ENCODE assay signal across 2 cellular contexts in the genomic region with DNA sequence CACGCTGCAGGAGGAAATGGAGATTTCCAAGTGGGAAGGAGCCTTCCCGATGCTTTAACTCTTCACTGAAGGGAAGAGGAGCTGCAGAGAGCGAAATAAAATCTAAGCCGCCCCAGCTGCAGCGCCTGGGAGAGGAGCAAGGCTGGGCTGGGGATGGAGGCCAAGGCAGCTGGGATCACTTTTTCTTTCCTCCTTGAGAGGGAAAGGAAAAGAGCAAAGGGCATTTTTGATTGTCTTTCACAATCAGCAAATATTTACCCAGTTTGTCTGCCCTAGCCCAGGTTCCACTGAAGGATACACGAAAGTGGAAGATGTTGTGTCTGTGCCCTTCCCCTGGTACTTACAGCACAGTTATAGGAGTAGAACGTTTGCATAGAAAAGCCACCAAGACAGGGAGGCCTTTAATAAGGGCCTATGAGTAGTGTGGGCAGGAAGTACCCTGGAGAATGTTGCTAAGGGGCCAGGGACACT.
TF ChIP-seq lines count a peak whose summit lies in the region.

No MANE protein-coding gene starts in this region.

TF ChIP-seq in HepG2, 621 proteins besides CTCF, POLR2A, EP300 and RAD21 (continues in another document):
- TF ChIP-seq SNAPC5 (CRISPR knock-in tag; IDR thresholded peaks at IDR 0.05; ENCODE audit: borderline replicate concordance) (no peak), ZFY (CRISPR knock-in tag; IDR thresholded peaks at IDR 0.05) (no peak), DNMT1 (CRISPR knock-in tag; IDR thresholded peaks at IDR 0.05) (no peak), HMG20A (CRISPR knock-in tag; IDR thresholded peaks at IDR 0.05; ENCODE audit: borderline replicate concordance) (peak; percentile 20; the same call in 1 of the 2 replicates), KDM3A (CRISPR knock-in tag; IDR thresholded peaks at IDR 0.05; ENCODE audit: low read depth) (no peak), THAP11 (CRISPR knock-in tag; IDR thresholded peaks at IDR 0.05) (0 out of 2 replicates have a peak, but pooled peaks have one; percentile 25), RBM22 (optimal IDR thresholded peaks at IDR 0.05; ENCODE audit: low read length) (peak; percentile 12), NONO (IDR thresholded peaks at IDR 0.05) (no peak), NONO (CRISPR knock-in tag; conservative IDR thresholded peaks at IDR 0.05) (no peak), ZMAT3 (CRISPR knock-in tag; conservative IDR thresholded peaks at IDR 0.05) (no peak), KLF6 (CRISPR knock-in tag; IDR thresholded peaks at IDR 0.05) (no peak), ZNF75D (CRISPR knock-in tag; IDR thresholded peaks at IDR 0.05; ENCODE audit: borderline replicate concordance) (no peak), ZFP1 (CRISPR knock-in tag; IDR thresholded peaks at IDR 0.05) (no peak), ZNF432 (CRISPR knock-in tag; IDR thresholded peaks at IDR 0.05; ENCODE audit: borderline replicate concordance) (no peak), KLF16 (CRISPR knock-in tag; IDR thresholded peaks at IDR 0.05) (no peak), TCF7 (IDR thresholded peaks at IDR 0.05; ENCODE audit: low read depth) (0 out of 2 replicates have a peak, but pooled peaks have one; percentile 11), HES4 (CRISPR knock-in tag; IDR thresholded peaks at IDR 0.05; ENCODE audit: borderline replicate concordance) (peak; percentile 38; the same call in 1 of the 2 replicates), TAF15 (IDR thresholded peaks at IDR 0.05; ENCODE audit: low read depth, low read length, poor library complexity, severe bottlenecking) (no peak), FIP1L1 (IDR thresholded peaks at IDR 0.05; ENCODE audit: borderline replicate concordance, insufficient read depth, low read depth, low read length) (no peak), ZNF670 (CRISPR knock-in tag; IDR thresholded peaks at IDR 0.05; ENCODE audit: borderline replicate concordance) (no peak), CHD2 (IDR thresholded peaks at IDR 0.05; ENCODE audit: low read depth, low read length) (no peak), PAXIP1 (CRISPR knock-in tag; conservative IDR thresholded peaks at IDR 0.05) (peak; percentile 59; the same call in 1 of the 2 replicates), SALL2 (CRISPR knock-in tag; IDR thresholded peaks at IDR 0.05) (no peak), SOX13 (IDR thresholded peaks at IDR 0.05) (no peak), SOX13 (CRISPR knock-in tag; conservative IDR thresholded peaks at IDR 0.05 in 1 of 2, IDR thresholded peaks at IDR 0.05 in 1 of 2) (peak in 1 of 2 experiments; percentile 61; a peak in 1 of 4 replicates), NR2C2 (CRISPR knock-in tag; IDR thresholded peaks at IDR 0.05; ENCODE audit: borderline replicate concordance) (0 out of 2 replicates have a peak, but pooled peaks have one; percentile 23), ZBTB33 (CRISPR knock-in tag; IDR thresholded peaks at IDR 0.05) (peak; percentile 3; the same call in 1 of the 2 replicates), ATF1 (CRISPR knock-in tag; IDR thresholded peaks at IDR 0.05) (no peak), GATAD2A (CRISPR knock-in tag; IDR thresholded peaks at IDR 0.05) (peak; percentile 90), FOSL2 (CRISPR knock-in tag; IDR thresholded peaks at IDR 0.05) (0 out of 2 replicates have a peak, but pooled peaks have one; percentile 7), TCF7L2 (IDR thresholded peaks at IDR 0.05; ENCODE audit: low read depth, low read length) (no peak), ATM (IDR thresholded peaks at IDR 0.05; ENCODE audit: borderline replicate concordance) (no peak), MAF1 (CRISPR knock-in tag; IDR thresholded peaks at IDR 0.05; ENCODE audit: borderline replicate concordance) (no peak), BRCA1 (CRISPR knock-in tag; IDR thresholded peaks at IDR 0.05) (no peak)

TF ChIP-seq in HEK293T, 16 proteins besides CTCF, POLR2A, EP300 and RAD21:
- no peak for TF ChIP-seq BHLHE40 (IDR thresholded peaks at IDR 0.05; ENCODE audit: borderline replicate concordance)
- no peak for TF ChIP-seq ZNF384 (IDR thresholded peaks at IDR 0.05)
- TF ChIP-seq, protein P1, sequence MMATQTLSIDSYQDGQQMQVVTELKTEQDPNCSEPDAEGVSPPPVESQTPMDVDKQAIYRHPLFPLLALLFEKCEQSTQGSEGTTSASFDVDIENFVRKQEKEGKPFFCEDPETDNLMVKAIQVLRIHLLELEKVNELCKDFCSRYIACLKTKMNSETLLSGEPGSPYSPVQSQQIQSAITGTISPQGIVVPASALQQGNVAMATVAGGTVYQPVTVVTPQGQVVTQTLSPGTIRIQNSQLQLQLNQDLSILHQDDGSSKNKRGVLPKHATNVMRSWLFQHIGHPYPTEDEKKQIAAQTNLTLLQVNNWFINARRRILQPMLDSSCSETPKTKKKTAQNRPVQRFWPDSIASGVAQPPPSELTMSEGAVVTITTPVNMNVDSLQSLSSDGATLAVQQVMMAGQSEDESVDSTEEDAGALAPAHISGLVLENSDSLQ (IDR thresholded peaks at IDR 0.05), result no peak
- no peak for TF ChIP-seq SUZ12 (IDR thresholded peaks at IDR 0.05)
- TF ChIP-seq ELF4 (IDR thresholded peaks at IDR 0.05), result no peak
- no peak for TF ChIP-seq ARNT (IDR thresholded peaks at IDR 0.05)
- no peak for TF ChIP-seq TARDBP (IDR thresholded peaks at IDR 0.05)
- no peak for TF ChIP-seq CTBP1 (IDR thresholded peaks at IDR 0.05; ENCODE audit: borderline replicate concordance)
- TF ChIP-seq LEF1 (IDR thresholded peaks at IDR 0.05; ENCODE audit: borderline replicate concordance), result no peak
- no peak for TF ChIP-seq FOXA1 (IDR thresholded peaks at IDR 0.05)
- TF ChIP-seq FOXK2 (IDR thresholded peaks at IDR 0.05), result no peak
- no peak for TF ChIP-seq NFRKB (IDR thresholded peaks at IDR 0.05)
- no peak for TF ChIP-seq L3MBTL2 (conservative IDR thresholded peaks at IDR 0.05)
- no peak for TF ChIP-seq HDGF (IDR thresholded peaks at IDR 0.05; ENCODE audit: borderline replicate concordance)
- no peak for TF ChIP-seq SP1 (IDR thresholded peaks at IDR 0.05)
- TF ChIP-seq FOXM1 (IDR thresholded peaks at IDR 0.05; ENCODE audit: borderline replicate concordance), result no peak
